37 cellular contexts compared by ENCODE assay signal in the genomic region with DNA sequence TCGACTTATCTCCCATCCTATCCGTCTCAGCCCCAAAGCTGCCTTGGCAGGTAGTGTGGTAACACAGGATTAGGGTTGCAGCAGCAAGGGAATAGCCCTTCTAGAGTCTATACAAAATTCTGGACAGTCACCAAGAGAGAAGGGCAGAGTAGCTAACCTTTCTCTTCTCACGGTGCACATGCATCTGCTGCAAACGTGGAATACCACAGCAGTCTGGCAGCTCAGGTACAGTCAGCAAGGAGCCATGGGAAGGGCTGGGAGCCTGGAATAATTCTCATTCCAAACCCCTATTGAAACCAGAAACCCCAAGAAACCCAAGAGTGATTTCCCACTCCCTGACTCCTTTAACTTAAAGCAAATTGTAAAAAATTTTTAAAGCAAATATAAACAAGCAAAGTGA.
"Had no signal": no experiment of that assay in that cellular context is flagged by ENCODE, and none has a peak within 500 bp of the region (broad histone marks: within the 10 kb centered on the region; RNA-seq: fewer than 3 reads in every experiment).

No MANE protein-coding gene starts in this region.

- H3K4me3 Mint-ChIP-seq: activated B cell treated with CpG ODN at 0.5 μM for 24 hours; activated CD4-positive, alpha-beta memory T cell treated with anti-CD3 and anti-CD28 coated beads, Interleukin-2, amount 10 ng/mL, durations not matched to agents 7 days and 5 days; activated CD8-positive, alpha-beta memory T cell treated with anti-CD3 and anti-CD28 coated beads, Interleukin-2, amount 10 ng/mL, durations not matched to agents 7 days and 5 days; activated naive CD8-positive, alpha-beta T cell treated with anti-CD3 and anti-CD28 coated beads, Interleukin-2, amount 10 ng/mL, durations not matched to agents 7 days and 5 days; activated T-cell treated with anti-CD3 and anti-CD28 coated beads, Interleukin-2, amount 50 U/mL, for 72 hours; activated T-helper 17 cell treated with anti-CD3 and anti-CD28 coated beads, Interleukin-2, amount 50 U/mL, for 72 hours; central memory CD8-positive, alpha-beta T cell; T-helper 1 cell treated with Interleukin-12 subunit alpha and Interleukin-12 subunit beta and Interleukin-4 antibody, amounts not matched to agents 30 μg/mL and 1 μg/mL, for 36 hours; T-helper 2 cell treated with Interferon-gamma antibody and Interleukin-4, amounts not matched to agents 5 μg/mL and 100 μg/mL, for 36 hours had no signal

- H3K27ac Mint-ChIP-seq: activated B cell treated with CpG ODN at 0.5 μM for 24 hours; activated CD4-positive, alpha-beta memory T cell treated with anti-CD3 and anti-CD28 coated beads, Interleukin-2, amount 10 ng/mL, durations not matched to agents 7 days and 5 days; activated CD8-positive, alpha-beta memory T cell treated with anti-CD3 and anti-CD28 coated beads, Interleukin-2, amount 10 ng/mL, durations not matched to agents 7 days and 5 days; activated naive CD8-positive, alpha-beta T cell treated with anti-CD3 and anti-CD28 coated beads, Interleukin-2, amount 10 ng/mL, durations not matched to agents 7 days and 5 days; activated T-cell treated with anti-CD3 and anti-CD28 coated beads, Interleukin-2, amount 50 U/mL, for 72 hours; activated T-helper 17 cell treated with anti-CD3 and anti-CD28 coated beads, Interleukin-2, amount 50 U/mL, for 72 hours; T-helper 1 cell treated with Interleukin-12 subunit alpha and Interleukin-12 subunit beta and Interleukin-4 antibody, amounts not matched to agents 30 μg/mL and 1 μg/mL, for 36 hours; T-helper 2 cell treated with Interferon-gamma antibody and Interleukin-4, amounts not matched to agents 5 μg/mL and 100 μg/mL, for 36 hours had no signal

- DNase-seq: activated B cell treated with CpG ODN at 0.5 μM for 24 hours; activated CD4-positive, alpha-beta memory T cell treated with anti-CD3 and anti-CD28 coated beads, Interleukin-2, amount 10 ng/mL, durations not matched to agents 7 days and 5 days; activated CD4-positive, alpha-beta T cell treated with anti-CD3 and anti-CD28 coated beads for 1 hour; activated CD4-positive, alpha-beta T cell treated with anti-CD3 and anti-CD28 coated beads for 48 hours; activated CD8-positive, alpha-beta memory T cell treated with anti-CD3 and anti-CD28 coated beads for 24 hours; activated CD8-positive, alpha-beta memory T cell treated with anti-CD3 and anti-CD28 coated beads, Interleukin-2, amount 10 ng/mL, durations not matched to agents 7 days and 5 days; activated effector memory CD4-positive, alpha-beta T cell treated with anti-CD3 and anti-CD28 coated beads, Interleukin-2, amount 50 U/mL, for 16 hours; activated naive CD4-positive, alpha-beta T cell; activated naive CD4-positive, alpha-beta T cell treated with anti-CD3 and anti-CD28 coated beads, Interleukin-2, amount 50 U/mL, for 16 hours; activated naive CD8-positive, alpha-beta T cell treated with anti-CD3 and anti-CD28 coated beads, Interleukin-2, amount 10 ng/mL, durations not matched to agents 7 days and 5 days; activated T-cell treated with anti-CD3 and anti-CD28 coated beads, Interleukin-2, amount 50 U/mL, for 1 hour; activated T-cell treated with anti-CD3 and anti-CD28 coated beads, Interleukin-2, amount 50 U/mL, for 72 hours; amygdala; NCI-H1092 treated with DMSO at 0.1 percent for 48 hours; NCI-H1417; NCI-H146; NCI-H187; NCI-H2029 treated with DMSO at 0.1 percent for 48 hours; NCI-H2107; NCI-H2171 treated with DMSO at 0.1 percent for 48 hours; NCI-H2227 treated with DMSO at 0.1 percent for 48 hours; NCI-H446; NCI-H69; NK-92 treated with Interleukin-12 subunit alpha and Interleukin-12 subunit beta, amount 100 ng/mL, for 24 hours; PC-3; Peyer's patch; RPMI8226; SHP77 treated with DMSO at 0.1 percent for 48 hours; SK-N-SH had no signal

- H3K9me3 Mint-ChIP-seq: activated B cell treated with CpG ODN at 0.5 μM for 24 hours; activated CD4-positive, alpha-beta memory T cell treated with anti-CD3 and anti-CD28 coated beads, Interleukin-2, amount 10 ng/mL, durations not matched to agents 7 days and 5 days; activated naive CD8-positive, alpha-beta T cell treated with anti-CD3 and anti-CD28 coated beads, Interleukin-2, amount 10 ng/mL, durations not matched to agents 7 days and 5 days; activated T-helper 17 cell treated with anti-CD3 and anti-CD28 coated beads, Interleukin-2, amount 50 U/mL, for 72 hours; T-helper 1 cell treated with Interleukin-12 subunit alpha and Interleukin-12 subunit beta and Interleukin-4 antibody, amounts not matched to agents 30 μg/mL and 1 μg/mL, for 36 hours; T-helper 2 cell treated with Interferon-gamma antibody and Interleukin-4, amounts not matched to agents 5 μg/mL and 100 μg/mL, for 36 hours had no signal

- H3K4me3 ChIP-seq: ascending aorta, cardiac muscle cell, Peyer's patch, SJSA1 had no signal

- H3K27me3 Mint-ChIP-seq: activated CD4-positive, alpha-beta memory T cell treated with anti-CD3 and anti-CD28 coated beads, Interleukin-2, amount 10 ng/mL, durations not matched to agents 7 days and 5 days; activated naive CD8-positive, alpha-beta T cell treated with anti-CD3 and anti-CD28 coated beads, Interleukin-2, amount 10 ng/mL, durations not matched to agents 7 days and 5 days; activated T-helper 17 cell treated with anti-CD3 and anti-CD28 coated beads, Interleukin-2, amount 50 U/mL, for 72 hours; central memory CD8-positive, alpha-beta T cell had no signal

- H3K36me3 ChIP-seq: ascending aorta, cardiac muscle cell, Peyer's patch, SJSA1 had no signal

- H3K4me1 Mint-ChIP-seq: activated CD4-positive, alpha-beta memory T cell treated with anti-CD3 and anti-CD28 coated beads, Interleukin-2, amount 10 ng/mL, durations not matched to agents 7 days and 5 days; activated CD8-positive, alpha-beta memory T cell treated with anti-CD3 and anti-CD28 coated beads, Interleukin-2, amount 10 ng/mL, durations not matched to agents 7 days and 5 days; activated naive CD8-positive, alpha-beta T cell treated with anti-CD3 and anti-CD28 coated beads, Interleukin-2, amount 10 ng/mL, durations not matched to agents 7 days and 5 days; activated T-helper 17 cell treated with anti-CD3 and anti-CD28 coated beads, Interleukin-2, amount 50 U/mL, for 72 hours; central memory CD8-positive, alpha-beta T cell had no signal

- H3K4me2 ChIP-seq: KMS-11, SK-N-SH had no signal

- H3K9me2 ChIP-seq: SK-N-SH had no signal

- H3K36me3 Mint-ChIP-seq: activated CD8-positive, alpha-beta memory T cell treated with anti-CD3 and anti-CD28 coated beads, Interleukin-2, amount 10 ng/mL, durations not matched to agents 7 days and 5 days; activated naive CD8-positive, alpha-beta T cell treated with anti-CD3 and anti-CD28 coated beads, Interleukin-2, amount 10 ng/mL, durations not matched to agents 7 days and 5 days had no signal

- H3K27me3 ChIP-seq: ascending aorta, cardiac muscle cell, Peyer's patch, SJSA1 had no signal

- H3K27ac ChIP-seq: ascending aorta, cardiac muscle cell, KMS-11, Peyer's patch, SJSA1 had no signal

- ATAC-seq: activated CD8-positive, alpha-beta memory T cell treated with anti-CD3 and anti-CD28 coated beads, Interleukin-2, amount 10 ng/mL, durations not matched to agents 7 days and 5 days; activated T-cell treated with anti-CD3 and anti-CD28 coated beads, Interleukin-2, amount 50 U/mL, for 72 hours; activated T-helper 17 cell treated with anti-CD3 and anti-CD28 coated beads, Interleukin-2, amount 50 U/mL, for 72 hours; PC-3 had no signal
